ENCODE assay signal across 35 cellular contexts in the genomic region with DNA sequence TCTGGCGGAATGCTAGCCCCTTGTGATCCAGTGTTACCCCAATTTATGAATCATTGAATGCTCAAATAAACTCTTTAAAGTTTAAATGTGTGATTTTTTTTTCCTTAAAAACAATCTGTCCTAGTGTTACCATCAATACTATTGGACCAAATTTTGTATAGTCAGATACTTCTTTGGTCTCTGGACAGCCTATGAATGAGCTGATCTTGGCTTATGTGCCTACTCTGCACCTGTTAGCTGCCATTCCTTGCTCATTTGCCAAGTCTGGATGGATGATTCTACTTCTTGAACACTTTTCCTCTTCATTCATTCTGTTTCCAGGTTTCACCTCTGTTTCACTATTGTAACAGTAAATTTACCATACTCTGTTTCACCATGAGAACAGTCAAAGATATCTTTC.
"Had no signal": no experiment of that assay in that cellular context is flagged by ENCODE, and none has a peak within 500 bp of the region (broad histone marks: within the 10 kb centered on the region; RNA-seq: fewer than 3 reads in every experiment).

No MANE protein-coding gene starts in this region.

- H3K9me3 Mint-ChIP-seq: activated B cell treated with CpG ODN at 0.5 μM for 24 hours; activated CD4-positive, alpha-beta memory T cell treated with anti-CD3 and anti-CD28 coated beads for 36 hours; activated CD8-positive, alpha-beta T cell treated with anti-CD3 and anti-CD28 coated beads for 36 hours; activated naive CD4-positive, alpha-beta T cell treated with anti-CD3 and anti-CD28 coated beads for 36 hours; activated naive CD4-positive, alpha-beta T cell treated with anti-CD3 and anti-CD28 coated beads, Interleukin-2, amount 50 U/mL, for 72 hours; activated naive CD8-positive, alpha-beta T cell treated with anti-CD3 and anti-CD28 coated beads for 36 hours; activated T-cell treated with anti-CD3 and anti-CD28 coated beads, Interleukin-2, amount 50 U/mL, for 4 hours; T-helper 1 cell treated with Interleukin-12 subunit alpha and Interleukin-12 subunit beta and Interleukin-4 antibody, amounts not matched to agents 30 μg/mL and 1 μg/mL, for 36 hours; T-helper 2 cell treated with Interferon-gamma antibody and Interleukin-4, amounts not matched to agents 5 μg/mL and 100 μg/mL, for 36 hours had no signal

- H3K27me3 Mint-ChIP-seq: activated CD4-positive, alpha-beta T cell treated with anti-CD3 and anti-CD28 coated beads, Interleukin-2, amount 10 ng/mL, durations not matched to agents 24 days and 14 days; activated naive CD8-positive, alpha-beta T cell treated with anti-CD3 and anti-CD28 coated beads for 36 hours had no signal

- H3K36me3 ChIP-seq: adrenal gland, brain microvascular endothelial cell, breast epithelium had no signal

- H3K36me3 Mint-ChIP-seq: activated CD4-positive, alpha-beta memory T cell treated with anti-CD3 and anti-CD28 coated beads for 36 hours; activated naive CD8-positive, alpha-beta T cell treated with anti-CD3 and anti-CD28 coated beads for 36 hours had no signal

- H3K27ac Mint-ChIP-seq: activated B cell treated with CpG ODN at 0.5 μM for 24 hours; activated CD4-positive, alpha-beta memory T cell treated with anti-CD3 and anti-CD28 coated beads for 36 hours; activated CD4-positive, alpha-beta T cell treated with anti-CD3 and anti-CD28 coated beads, Interleukin-2, amount 10 ng/mL, durations not matched to agents 24 days and 14 days; activated CD8-positive, alpha-beta T cell treated with anti-CD3 and anti-CD28 coated beads for 36 hours; activated naive CD4-positive, alpha-beta T cell treated with anti-CD3 and anti-CD28 coated beads for 36 hours; activated naive CD4-positive, alpha-beta T cell treated with anti-CD3 and anti-CD28 coated beads, Interleukin-2, amount 50 U/mL, for 72 hours; activated naive CD8-positive, alpha-beta T cell treated with anti-CD3 and anti-CD28 coated beads for 36 hours; activated T-cell treated with anti-CD3 and anti-CD28 coated beads, Interleukin-2, amount 50 U/mL, for 72 hours; activated T-helper 1 cell treated with anti-CD3 and anti-CD28 coated beads, Interleukin-12 subunit alpha, Interleukin-12 subunit beta, Interleukin-2, Interleukin-4 antibody, amounts not matched to agents 30 ng/mL and 10 ng/mL and 1 ng/mL, durations not matched to agents 14 hours and 24 hours and 36 hours; activated T-helper 17 cell treated with anti-CD3 and anti-CD28 coated beads, Interleukin-2, amount 50 U/mL, for 72 hours; T-helper 1 cell treated with Interleukin-12 subunit alpha and Interleukin-12 subunit beta and Interleukin-4 antibody, amounts not matched to agents 30 μg/mL and 1 μg/mL, for 36 hours; T-helper 2 cell treated with Interferon-gamma antibody and Interleukin-4, amounts not matched to agents 5 μg/mL and 100 μg/mL, for 36 hours had no signal

- H3K4me3 ChIP-seq: adrenal gland, body of pancreas, breast epithelium had no signal

- H3K4me1 Mint-ChIP-seq: activated B cell treated with CpG ODN at 0.5 μM for 24 hours; activated CD4-positive, alpha-beta T cell treated with anti-CD3 and anti-CD28 coated beads, Interleukin-2, amount 10 ng/mL, durations not matched to agents 24 days and 14 days; activated T-helper 17 cell treated with anti-CD3 and anti-CD28 coated beads, Interleukin-2, amount 50 U/mL, for 72 hours had no signal

- H3K4me1 ChIP-seq: adrenal gland, body of pancreas, breast epithelium had no signal

- ATAC-seq: activated CD8-positive, alpha-beta T cell treated with anti-CD3 and anti-CD28 coated beads for 36 hours; activated naive CD4-positive, alpha-beta T cell treated with anti-CD3 and anti-CD28 coated beads, Interleukin-2, amount 50 U/mL, for 72 hours; activated T-cell treated with anti-CD3 and anti-CD28 coated beads, Interleukin-2, amount 50 U/mL, for 4 hours; activated T-cell treated with anti-CD3 and anti-CD28 coated beads, Interleukin-2, amount 50 U/mL, for 72 hours; activated T-helper 17 cell treated with anti-CD3 and anti-CD28 coated beads, Interleukin-2, amount 50 U/mL, for 72 hours; body of pancreas had no signal

- H3K27ac ChIP-seq: adrenal gland, body of pancreas, brain microvascular endothelial cell, breast epithelium, VCaP had no signal

- H3K9me3 ChIP-seq: adrenal gland, body of pancreas, breast epithelium had no signal

- DNase-seq: activated B cell treated with CpG ODN at 0.5 μM for 24 hours; activated CD4-positive, alpha-beta memory T cell treated with anti-CD3 and anti-CD28 coated beads for 36 hours; activated CD4-positive, alpha-beta T cell treated with anti-CD3 and anti-CD28 coated beads for 4 hours; activated CD4-positive, alpha-beta T cell treated with anti-CD3 and anti-CD28 coated beads, Interleukin-2, amount 10 ng/mL, durations not matched to agents 24 days and 14 days; activated CD4-positive, alpha-beta T cell treated with anti-CD3 and anti-CD28 coated beads, Interleukin-2, amount 50 U/mL, for 1 hour; activated CD4-positive, alpha-beta T cell treated with anti-CD3 and anti-CD28 coated beads, Interleukin-2, amount 50 U/mL, for 4 hours; activated CD4-positive, CD25-positive, alpha-beta regulatory T cell treated with anti-CD3 and anti-CD28 coated beads, Interleukin-2, amount 50 U/mL, for 72 hours; activated CD8-positive, alpha-beta memory T cell treated with anti-CD3 and anti-CD28 coated beads, Interleukin-2, amount 50 U/mL, for 4 hours; activated CD8-positive, alpha-beta T cell treated with anti-CD3 and anti-CD28 coated beads for 36 hours; activated effector memory CD4-positive, alpha-beta T cell treated with anti-CD3 and anti-CD28 coated beads, Interleukin-2, amount 50 U/mL, for 16 hours; activated gamma-delta T cell treated with Interleukin-2 at 50 U/mL for 16 hours; activated naive CD4-positive, alpha-beta T cell; activated naive CD4-positive, alpha-beta T cell treated with anti-CD3 and anti-CD28 coated beads for 36 hours; activated naive CD4-positive, alpha-beta T cell treated with anti-CD3 and anti-CD28 coated beads, Interleukin-2, amount 50 U/mL, for 16 hours; activated naive CD8-positive, alpha-beta T cell treated with anti-CD3 and anti-CD28 coated beads for 36 hours; activated T-cell treated with anti-CD3 and anti-CD28 coated beads for 4 hours; activated T-cell treated with anti-CD3 and anti-CD28 coated beads, Interleukin-2, amount 50 U/mL, for 1 hour; activated T-cell treated with anti-CD3 and anti-CD28 coated beads, Interleukin-2, amount 50 U/mL, for 4 hours; activated T-cell treated with anti-CD3 and anti-CD28 coated beads, Interleukin-2, amount 50 U/mL, for 72 hours; adrenal gland; amniotic stem cell; aorta; body of pancreas; brain microvascular endothelial cell; central memory CD4-positive, alpha-beta T cell; T-helper 1 cell; T-helper 2 cell; T-helper 9 cell had no signal

- H3K4me3 Mint-ChIP-seq: activated B cell treated with CpG ODN at 0.5 μM for 24 hours; activated CD4-positive, alpha-beta memory T cell treated with anti-CD3 and anti-CD28 coated beads for 36 hours; activated CD4-positive, alpha-beta T cell treated with anti-CD3 and anti-CD28 coated beads, Interleukin-2, amount 10 ng/mL, durations not matched to agents 24 days and 14 days; activated CD8-positive, alpha-beta T cell treated with anti-CD3 and anti-CD28 coated beads for 36 hours; activated naive CD4-positive, alpha-beta T cell treated with anti-CD3 and anti-CD28 coated beads for 36 hours; activated naive CD8-positive, alpha-beta T cell treated with anti-CD3 and anti-CD28 coated beads for 36 hours; activated T-cell treated with anti-CD3 and anti-CD28 coated beads, Interleukin-2, amount 50 U/mL, for 4 hours; activated T-cell treated with anti-CD3 and anti-CD28 coated beads, Interleukin-2, amount 50 U/mL, for 72 hours; activated T-helper 1 cell treated with anti-CD3 and anti-CD28 coated beads, Interleukin-12 subunit alpha, Interleukin-12 subunit beta, Interleukin-2, Interleukin-4 antibody, amounts not matched to agents 30 ng/mL and 10 ng/mL and 1 ng/mL, durations not matched to agents 14 hours and 24 hours and 36 hours; activated T-helper 17 cell treated with anti-CD3 and anti-CD28 coated beads, Interleukin-2, amount 50 U/mL, for 72 hours; T-helper 1 cell treated with Interleukin-12 subunit alpha and Interleukin-12 subunit beta and Interleukin-4 antibody, amounts not matched to agents 30 μg/mL and 1 μg/mL, for 36 hours; T-helper 2 cell treated with Interferon-gamma antibody and Interleukin-4, amounts not matched to agents 5 μg/mL and 100 μg/mL, for 36 hours had no signal

- H3K27me3 ChIP-seq: adrenal gland, body of pancreas, breast epithelium had no signal
